1 cellular context compared by ENCODE assay signal in genomic region chr6:41247882-41248707, GRCh38.
TF ChIP-seq lines count a peak whose summit lies in the region.

No MANE protein-coding gene starts in this region.

TF ChIP-seq in K562, 482 proteins besides CTCF, POLR2A, EP300 and RAD21 (continued from another document):
- TF ChIP-seq IRF1 (CRISPR knock-in tag; IDR thresholded peaks at IDR 0.05; ENCODE audit: borderline replicate concordance) (no peak), CCAR2 (IDR thresholded peaks at IDR 0.05; ENCODE audit: low read depth, low read length) (no peak), ZNF75A (CRISPR knock-in tag; IDR thresholded peaks at IDR 0.05) (peak; percentile 77; the same call in 1 of the 2 replicates), ZNF766 (CRISPR knock-in tag; conservative IDR thresholded peaks at IDR 0.05) (no peak)
